In genomic region chr3:85535517-85535916, GRCh38 we compare ENCODE assay signal across 21 cellular contexts.
DNase-seq lines count a peak whose midpoint lies in the region; ATAC-seq and TF ChIP-seq lines count a peak whose summit lies in the region.
"Had no signal": no experiment of that assay in that cellular context is flagged by ENCODE, and none has a peak within 500 bp of the region (broad histone marks: within the 10 kb centered on the region; RNA-seq: fewer than 3 reads in every experiment).

No MANE protein-coding gene starts in this region.

- no peaks in the 10 kb centered on the region for H4K20me1 ChIP-seq in PC-9 (ENCODE audit: insufficient read depth)

- H3K27me3 ChIP-seq in PC-9 (ENCODE audit: insufficient read depth, low read depth), result no peaks in the 10 kb centered on the region
- H3K27me3 ChIP-seq: Peyer's patch had no signal

- CTCF ChIA-PET in PC-9 (lab: Charles Lee), result no interaction called here

- no peaks in the 10 kb centered on the region for H3K36me3 ChIP-seq in PC-9 (ENCODE audit: low read depth)
- H3K36me3 ChIP-seq: Peyer's patch had no signal

- H2AFZ ChIP-seq in PC-9, result 0 out of 2 replicates have a peak overlapping the region, but pooled peaks have one; percentile 12

- no peaks in the 10 kb centered on the region for H3F3A ChIP-seq in PC-9 (ENCODE audit: insufficient read depth, low read depth)

- H3K4me3 ChIP-seq in PC-9, result no peak overlapping the region
- H3K4me3 ChIP-seq: K562, Peyer's patch had no signal

- no peak overlapping the region for H3K4me2 ChIP-seq in PC-9
- H3K4me2 ChIP-seq: SK-N-SH had no signal

- BruUV-seq in PC-9 (replicated peaks; lab: Mats Ljungman, UMichigan), result no TSS peak

- H3K4me1 ChIP-seq in PC-9 (replicated peaks; ENCODE audit: insufficient read depth), result no peaks in the 10 kb centered on the region
- H3K4me1 ChIP-seq: Peyer's patch had no signal

- H3K79me2 ChIP-seq in PC-9 (ENCODE audit: low read depth), result no peaks in the 10 kb centered on the region

- H3K9me3 ChIP-seq in PC-9 (ENCODE audit: insufficient read depth, low read depth), result no peaks in the 10 kb centered on the region
- H3K9me3 ChIP-seq: Peyer's patch, SK-N-SH had no signal

- POLR2A ChIA-PET in PC-9 (lab: Charles Lee; ENCODE audit: unreplicated experiment), result no interaction called here

- H3K27ac ChIP-seq in PC-9, result no peak overlapping the region
- H3K27ac ChIP-seq: C4-2B, Peyer's patch had no signal

- intact Hi-C loops in PC-9 (cut with micrococcal nuclease; ENCODE audit: unreplicated experiment), result no loop called here

- DNase-seq in MV-4-11 (lab: John Stamatoyannopoulos, UW) (peak; percentile 44), PC-9 (no peak), globus pallidus (ENCODE audit: low spot score) (peak; percentile 47), superior temporal gyrus (ENCODE audit: extremely low spot score) (peak; percentile 65), islet precursor cell (no peak)
- DNase-seq: ACHN, GF-D8, H7, HFFc6, NCI-H1694 treated with DMSO at 0.1 percent for 48 hours, NCI-H2107, NCI-H345, NCI-H524 treated with DMSO at 0.1 percent for 48 hours, Peyer's patch, SK-N-SH, T-helper 1 cell had no signal

- ATAC-seq in GM18867 (IDR thresholded peaks at IDR 0.05; ENCODE audit: unreplicated experiment) (no peak), GM21360 (IDR thresholded peaks at IDR 0.05; ENCODE audit: unreplicated experiment) (no peak)
- ATAC-seq: K562, Right ventricle myocardium inferior had no signal

- H3K9me2 ChIP-seq in PC-9 (ENCODE audit: insufficient read depth), result no peaks in the 10 kb centered on the region
- H3K9me2 ChIP-seq: SK-N-SH had no signal

- no peak for TF ChIP-seq CTCF in PC-9 (conservative IDR thresholded peaks at IDR 0.05)

Comparison
In these comparisons a context has a peak if more than half of its experiments do, and no peak if none do; other contexts are left out.
1. DNase-seq: peak in MV-4-11 (single experiment), globus pallidus (single experiment) and superior temporal gyrus (single experiment); none in PC-9 (0 of 2) and islet precursor cell (single experiment).